ENCODE assay signal across 11 cellular contexts in the genomic region with DNA sequence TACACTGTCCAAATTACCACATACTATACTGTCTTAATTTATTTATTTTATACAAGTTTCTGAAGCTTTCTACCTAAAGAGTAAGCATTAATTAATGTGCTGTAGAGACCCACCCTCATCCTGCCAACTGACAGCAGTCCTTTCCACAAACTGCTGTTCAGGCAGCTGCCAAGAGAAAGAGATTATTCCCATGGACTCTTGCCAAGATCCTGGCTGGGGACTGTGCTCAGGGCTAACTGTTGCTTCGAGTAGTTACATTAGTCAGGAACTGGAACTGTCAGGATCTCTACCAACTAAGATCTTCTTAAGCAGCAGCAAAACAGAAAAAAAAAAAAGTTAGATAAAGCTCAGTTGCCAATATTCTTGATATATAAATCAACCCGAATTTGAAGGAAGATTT.
DNase-seq lines count a peak whose midpoint lies in the region; ATAC-seq, FAIRE-seq and TF ChIP-seq lines count a peak whose summit lies in the region.
"Had no signal": no experiment of that assay in that cellular context is flagged by ENCODE, and none has a peak within 500 bp of the region (broad histone marks: within the 10 kb centered on the region; RNA-seq: fewer than 3 reads in every experiment).

No MANE protein-coding gene starts in this region.

- H2AFZ ChIP-seq in HepG2 (ENCODE audit: low read length): no peak overlapping the region
- no peak overlapping the region for H2AFZ ChIP-seq in Karpas-422 (ENCODE audit: low read length)

- DNase-seq in right lobe of liver (no peak), HepG2 (ENCODE audit: low spot score) (no peak), RCC 7860 (ENCODE audit: low spot score) (peak; percentile 44), left cardiac atrium (peak; percentile 33), Karpas-422 (no peak), activated T-cell treated with anti-CD3 and anti-CD28 coated beads for 4 hours (no peak)
- DNase-seq in stimulated activated naive CD4-positive, alpha-beta T cell treated with Interleukin-2 at 50 U/mL for 16 hours (lab: John Stamatoyannopoulos, UW): no peak

- intact Hi-C loops in right lobe of liver (cut with DNase I): no loop called here
- intact Hi-C loops in HepG2 (cut with micrococcal nuclease; ENCODE audit: unreplicated experiment): no loop called here
- intact Hi-C loops in left cardiac atrium (cut with DNase I): no loop called here

- peak; percentile 52 to 64 (median 62) for ATAC-seq in right lobe of liver
- no peak for ATAC-seq in HepG2
- ATAC-seq in left cardiac atrium: peak; percentile 76 to 86
- no peak for ATAC-seq in GM21737 (IDR thresholded peaks at IDR 0.05; ENCODE audit: unreplicated experiment)
- ATAC-seq: GM12878 had no signal

- in situ Hi-C loops in HepG2 (cut with HindIII; ENCODE audit: extremely low pct_ligation_motif_present, low pct_unique_long_range_greater_than_20kb): no loop called here

- H3K9ac ChIP-seq in HepG2 (ENCODE audit: insufficient read depth, low read depth, low read length) (no peak overlapping the region), Karpas-422 (ENCODE audit: low read length) (no peak overlapping the region)

- H3K4me2 ChIP-seq in HepG2 (ENCODE audit: low read depth, low read length) (no peak overlapping the region), Karpas-422 (ENCODE audit: low read depth, low read length, poor library complexity, severe bottlenecking) (no peak overlapping the region)

- no peak for TF ChIP-seq RAD21 in HepG2 (CRISPR knock-in tag; IDR thresholded peaks at IDR 0.05)

- H3K27ac ChIP-seq in right lobe of liver (no peak overlapping the region), HepG2 (ENCODE audit: extremely low read length, insufficient read depth, low read length) (no peak overlapping the region), Karpas-422 (ENCODE audit: low read length) (no peak overlapping the region)
- H3K27ac ChIP-seq: coronary artery, thoracic aorta had no signal

- FAIRE-seq in HepG2 (lab: Jason Lieb, UNC) (no peak), RCC 7860 (lab: Jason Lieb, UNC) (peak; percentile 71)

- H3K27me3 ChIP-seq in right lobe of liver (no peaks in the 10 kb centered on the region), HepG2 (ENCODE audit: control insufficient read depth in 1 of 2, insufficient read depth in 2 of 2, low read length in 2 of 2) (no peaks in the 10 kb centered on the region), Karpas-422 (ENCODE audit: low read length) (no peaks in the 10 kb centered on the region)

- 6% methylated on average over 2 of the region's 2 CpGs for WGBS in right lobe of liver (ENCODE audit: insufficient coverage, low coverage, low lambda C conversion rate, missing lambda C conversion rate)
- WGBS in HepG2 (ENCODE audit: low lambda C conversion rate): 0% methylated on average over 2 of the region's 2 CpGs

- no peaks in the 10 kb centered on the region for H3K9me3 ChIP-seq in right lobe of liver
- no peaks in the 10 kb centered on the region for H3K9me3 ChIP-seq in HepG2 (ENCODE audit: low read length)
- H3K9me3 ChIP-seq in Karpas-422 (ENCODE audit: low read length): no peaks in the 10 kb centered on the region
- H3K9me3 ChIP-seq: thoracic aorta had no signal

- H4K20me1 ChIP-seq in HepG2 (ENCODE audit: insufficient read depth, low read length) (no peaks in the 10 kb centered on the region), Karpas-422 (ENCODE audit: insufficient read depth, low read depth, low read length) (no peaks in the 10 kb centered on the region)

- TF ChIP-seq CTCF in right lobe of liver (IDR thresholded peaks at IDR 0.05) (no peak), HepG2 (CRISPR knock-in tag; IDR thresholded peaks at IDR 0.05) (no peak)

- CTCF ChIA-PET in HepG2 (lab: Yijun Ruan, JAX; ENCODE audit: low intra/inter-chr PET ratio, low total read pairs): no interaction called here

- H3K79me2 ChIP-seq in HepG2 (ENCODE audit: insufficient read depth, low read length) (no peaks in the 10 kb centered on the region), Karpas-422 (ENCODE audit: low read length) (no peaks in the 10 kb centered on the region)

- BruUV-seq in HepG2 (replicated peaks; lab: Mats Ljungman, UMichigan): no TSS peak

- no peak overlapping the region for H3K4me3 ChIP-seq in right lobe of liver
- H3K4me3 ChIP-seq in HepG2 (replicated peaks in 1 of 3; ENCODE audit: insufficient read depth in 1 of 3, low read depth in 2 of 3, low read length in 3 of 3): no peak overlapping the region
- no peak overlapping the region for H3K4me3 ChIP-seq in Karpas-422 (ENCODE audit: low read length)
- H3K4me3 ChIP-seq: coronary artery, GM12878, thoracic aorta had no signal

- H3K4me1 ChIP-seq in right lobe of liver: no peaks in the 10 kb centered on the region
- H3K4me1 ChIP-seq in HepG2 (ENCODE audit: insufficient read depth, low read length): no peaks in the 10 kb centered on the region
- H3K4me1 ChIP-seq in Karpas-422 (ENCODE audit: low read length): no peaks in the 10 kb centered on the region

- TF ChIP-seq EP300 in HepG2 (IDR thresholded peaks at IDR 0.05; ENCODE audit: low read depth in 2 of 2, low read length in 2 of 2) (no peak), HepG2 (CRISPR knock-in tag; IDR thresholded peaks at IDR 0.05; ENCODE audit: borderline replicate concordance) (no peak)

- H3K36me3 ChIP-seq in right lobe of liver: no peaks in the 10 kb centered on the region
- H3K36me3 ChIP-seq in HepG2 (replicated peaks in 1 of 2; ENCODE audit: control insufficient read depth in 1 of 2, insufficient read depth in 2 of 2, low read length in 2 of 2): no peaks in the 10 kb centered on the region
- H3K36me3 ChIP-seq in Karpas-422 (ENCODE audit: insufficient read depth, low read length): no peaks in the 10 kb centered on the region
- H3K36me3 ChIP-seq: thoracic aorta had no signal

- no peaks in the 10 kb centered on the region for H3K9me2 ChIP-seq in Karpas-422 (replicated peaks; ENCODE audit: insufficient read depth, low read length)

- TF ChIP-seq POLR2A in right lobe of liver (IDR thresholded peaks at IDR 0.05) (no peak), HepG2 (IDR thresholded peaks at IDR 0.05; ENCODE audit: insufficient read depth in 1 of 2, low read depth in 2 of 2, low read length in 2 of 2) (no peak)

- POLR2A ChIA-PET in HepG2 (lab: Yijun Ruan, JAX): no interaction called here

TF ChIP-seq in HepG2, 621 proteins besides CTCF, POLR2A, EP300 and RAD21 (continues in another document):
- TF ChIP-seq, protein P1, sequence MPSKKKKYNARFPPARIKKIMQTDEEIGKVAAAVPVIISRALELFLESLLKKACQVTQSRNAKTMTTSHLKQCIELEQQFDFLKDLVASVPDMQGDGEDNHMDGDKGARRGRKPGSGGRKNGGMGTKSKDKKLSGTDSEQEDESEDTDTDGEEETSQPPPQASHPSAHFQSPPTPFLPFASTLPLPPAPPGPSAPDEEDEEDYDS (CRISPR knock-in tag; IDR thresholded peaks at IDR 0.05): no peak
- TF ChIP-seq SRSF1 (optimal IDR thresholded peaks at IDR 0.05; ENCODE audit: low read depth, low read length) (no peak), ZMYM3 (CRISPR knock-in tag; IDR thresholded peaks at IDR 0.05) (no peak), ZNF101 (CRISPR knock-in tag; IDR thresholded peaks at IDR 0.05; ENCODE audit: borderline replicate concordance, low read depth) (no peak), PHF5A (CRISPR knock-in tag; IDR thresholded peaks at IDR 0.05; ENCODE audit: low read depth, unreplicated experiment) (no peak), ZNF274 (CRISPR knock-in tag; IDR thresholded peaks at IDR 0.05) (no peak)

Comparison
In these comparisons a context has a peak if more than half of its experiments do, and no peak if none do; other contexts are left out.
1. ATAC-seq: peak in right lobe of liver (4 of 4) and left cardiac atrium (2 of 2); none in HepG2 (single experiment) and GM21737 (single experiment).
2. DNase-seq: peak in RCC 7860 (single experiment) and left cardiac atrium (single experiment); none in right lobe of liver (0 of 3), HepG2 (single experiment), Karpas-422 (single experiment), stimulated activated naive CD4-positive, alpha-beta T cell treated with Interleukin-2 at 50 U/mL for 16 hours (single experiment) and activated T-cell treated with anti-CD3 and anti-CD28 coated beads for 4 hours (single experiment).